In genomic region chr18:23280844-23281243, GRCh38 we compare ENCODE assay signal across 15 cellular contexts.
DNase-seq lines count a peak whose midpoint lies in the region; ATAC-seq, FAIRE-seq and TF ChIP-seq lines count a peak whose summit lies in the region.
"Had no signal": no experiment of that assay in that cellular context is flagged by ENCODE, and none has a peak within 500 bp of the region (broad histone marks: within the 10 kb centered on the region; RNA-seq: fewer than 3 reads in every experiment).

No MANE protein-coding gene starts in this region.

- H2BK120ac ChIP-seq in IMR-90 (ENCODE audit: low read depth, low read length) (no peak overlapping the region), mesendoderm (ENCODE audit: low read depth, low read length) (peak overlapping the region; percentile 8)

- H3K14ac ChIP-seq in IMR-90 (replicated peaks; ENCODE audit: low read depth, low read length): no peak overlapping the region

- no peak overlapping the region for H4K8ac ChIP-seq in IMR-90 (ENCODE audit: low read depth in 2 of 2, low read length in 2 of 2)
- H4K8ac ChIP-seq in mesendoderm (ENCODE audit: low read depth, low read length): no peak overlapping the region

- H2AK9ac ChIP-seq in IMR-90 (replicated peaks; ENCODE audit: low read depth, low read length, poor library complexity): no peak overlapping the region

- H4K20me1 ChIP-seq in IMR-90 (ENCODE audit: insufficient read depth, low read length) (no peaks in the 10 kb centered on the region), PC-3 (ENCODE audit: low read length) (no peaks in the 10 kb centered on the region), K562 (replicated peaks; ENCODE audit: control insufficient read depth, insufficient read depth, low read length) (no peaks in the 10 kb centered on the region)

- H3K9me1 ChIP-seq in IMR-90 (ENCODE audit: insufficient read depth, low read length) (0 out of 2 replicates have a peak, but pooled peaks cover 10% of the 10 kb centered on the region), K562 (ENCODE audit: control insufficient read depth, insufficient read depth, low read length) (no peaks in the 10 kb centered on the region)

- H3K23ac ChIP-seq in IMR-90 (ENCODE audit: low read depth, low read length) (no peak overlapping the region), mesendoderm (ENCODE audit: low read length) (no peak overlapping the region)

- H3K27me3 ChIP-seq in IMR-90 (ENCODE audit: control insufficient read depth, insufficient read depth, low read length) (no peaks in the 10 kb centered on the region), PC-3 (ENCODE audit: low read length) (no peaks in the 10 kb centered on the region), K562 (ENCODE audit: control insufficient read depth in 2 of 2, insufficient read depth in 2 of 2, low read length in 2 of 2) (no peaks in the 10 kb centered on the region), mesendoderm (ENCODE audit: insufficient read depth, low read length, poor library complexity) (no peaks in the 10 kb centered on the region)
- H3K27me3 ChIP-seq: BE2C had no signal

- H3K79me2 ChIP-seq in PC-3 (ENCODE audit: low read length): no peaks in the 10 kb centered on the region
- no peaks in the 10 kb centered on the region for H3K79me2 ChIP-seq in K562 (ENCODE audit: control insufficient read depth, insufficient read depth, low read length)
- H3K79me2 ChIP-seq in mesendoderm (ENCODE audit: control insufficient read depth, insufficient read depth, low read length): no peaks in the 10 kb centered on the region

- WGBS in IMR-90 (ENCODE audit: extremely low coverage in 2 of 2, insufficient read length in 1 of 2), 2 experiments: no CpG with 5 or more reads among the region's 5 CpGs
- 30% methylated on average over 5 of the region's 5 CpGs for WGBS in K562 (ENCODE audit: insufficient coverage, low coverage, missing lambda C conversion rate)
- no CpG with 5 or more reads among the region's 5 CpGs for WGBS in mesendoderm (ENCODE audit: extremely low coverage, insufficient coverage, low lambda C conversion rate)

- TF ChIP-seq POLR2A in IMR-90 (IDR thresholded peaks at IDR 0.05; ENCODE audit: low read depth, low read length): no peak
- no peak for TF ChIP-seq POLR2A in K562 (conservative IDR thresholded peaks at IDR 0.05)

- TF ChIP-seq EP300 in K562 (IDR thresholded peaks at IDR 0.05; ENCODE audit: low read length): no peak

- POLR2A ChIA-PET in IMR-90 (lab: Charles Lee; ENCODE audit: unreplicated experiment) (no interaction called here), PC-3 (lab: Charles Lee; ENCODE audit: unreplicated experiment) (no interaction called here), K562 (lab: Yijun Ruan, JAX) (interaction anchor here (1.1 to 1.3 kb wide), 2 partner anchors 9 to 10 kb away, joined by 3 read pairs; no protein-coding TSS in a partner anchor)

- no peak overlapping the region for H2BK15ac ChIP-seq in IMR-90 (ENCODE audit: low read depth, low read length)
- H2BK15ac ChIP-seq in mesendoderm (replicated peaks; ENCODE audit: low read depth): no peak overlapping the region

- H3K9ac ChIP-seq in IMR-90 (ENCODE audit: low read depth, low read length) (no peak overlapping the region), PC-3 (ENCODE audit: low read length) (no peak overlapping the region), K562 (ENCODE audit: insufficient read depth in 1 of 2, low read depth in 2 of 2, low read length in 2 of 2) (no peak overlapping the region), mesendoderm (ENCODE audit: low read length) (no peak overlapping the region)

- H3K27ac ChIP-seq in IMR-90 (ENCODE audit: insufficient read depth, low read length): no peak overlapping the region
- H3K27ac ChIP-seq in PC-3 (ENCODE audit: low read length): peak overlapping the region; percentile 93; the same call in 1 of the 2 replicates
- H3K27ac ChIP-seq in K562 (ENCODE audit: extremely low read depth, low read depth, low read length): no peak overlapping the region
- H3K27ac ChIP-seq in mesendoderm (ENCODE audit: low read depth, low read length): no peak overlapping the region

- DNase-seq in IMR-90 (no peak), PC-3 (no peak), K562 (ENCODE audit: extremely low read depth in 1 of 4, low spot score in 3 of 4) (no peak), mesendoderm (no peak), cerebellar nuclear complex (lab: John Stamatoyannopoulos, UW) (no peak), amygdala (lab: John Stamatoyannopoulos, UW) (no peak)
- DNase-seq: BE2C; CD4-positive, alpha-beta memory T cell; DMS79; H7 had no signal

- no peak for TF ChIP-seq RAD21 in IMR-90 (IDR thresholded peaks at IDR 0.05; ENCODE audit: low read length)
- no peak for TF ChIP-seq RAD21 in K562 (CRISPR knock-in tag; conservative IDR thresholded peaks at IDR 0.05 in 1 of 2, IDR thresholded peaks at IDR 0.05 in 1 of 2)

- H3K79me1 ChIP-seq in IMR-90 (ENCODE audit: low read depth in 1 of 2, low read length in 2 of 2) (no peaks in the 10 kb centered on the region), mesendoderm (ENCODE audit: low read length) (no peaks in the 10 kb centered on the region)

- no peak overlapping the region for H3K4me3 ChIP-seq in IMR-90 (ENCODE audit: insufficient read depth, low read depth, low read length)
- no peak overlapping the region for H3K4me3 ChIP-seq in PC-3 (ENCODE audit: low read length)
- no peak overlapping the region for H3K4me3 ChIP-seq in K562
- no peak overlapping the region for H3K4me3 ChIP-seq in mesendoderm (ENCODE audit: low read length)
- H3K4me3 ChIP-seq: A549, GM12878 had no signal

- TF ChIP-seq CTCF in IMR-90 (conservative IDR thresholded peaks at IDR 0.05; ENCODE audit: low read depth, low read length) (no peak), PC-3 (conservative IDR thresholded peaks at IDR 0.05; ENCODE audit: low read depth, low read length) (no peak), K562 (IDR thresholded peaks at IDR 0.05 in 2 of 3, conservative IDR thresholded peaks at IDR 0.05 in 1 of 3; ENCODE audit: insufficient read depth in 2 of 3, low read depth in 1 of 3, low read length in 3 of 3) (no peak)

- H3K56ac ChIP-seq in IMR-90 (ENCODE audit: extremely low read depth, insufficient read depth, low read length): no peak overlapping the region
- no peak overlapping the region for H3K56ac ChIP-seq in mesendoderm (ENCODE audit: low read length)

- dilution Hi-C loops in IMR-90 (cut with HindIII; ENCODE audit: low sequenced_read_pairs, unreplicated experiment): no loop called here

- ATAC-seq in IMR-90 (ENCODE audit: low read depth) (no peak), PC-3 (no peak), K562 (no peak), HG02610 (IDR thresholded peaks at IDR 0.05; ENCODE audit: unreplicated experiment) (no peak)
- ATAC-seq: GM12878 had no signal

- H2AFZ ChIP-seq in IMR-90 (replicated peaks; ENCODE audit: low read length, poor library complexity): no peak overlapping the region
- no peak overlapping the region for H2AFZ ChIP-seq in PC-3 (ENCODE audit: low read length)
- H2AFZ ChIP-seq in K562 (ENCODE audit: low read depth, low read length): no peak overlapping the region

- no peaks in the 10 kb centered on the region for H3F3A ChIP-seq in PC-3 (ENCODE audit: low read length, unreplicated experiment)

- no peaks in the 10 kb centered on the region for H3K9me2 ChIP-seq in PC-3 (replicated peaks; ENCODE audit: low read length)

- FAIRE-seq in K562 (lab: Jason Lieb, UNC): no peak
- FAIRE-seq: A549, GM12878, GM18507, HTR-8/SVneo had no signal

- CTCF ChIA-PET in IMR-90 (lab: Yijun Ruan, JAX) (interaction anchor here (0.6 kb wide), 1 partner anchor 131 kb away, joined by 3 read pairs; no protein-coding TSS in a partner anchor), PC-3 (lab: Charles Lee) (no interaction called here), K562 (lab: Yijun Ruan, JAX; ENCODE audit: low intra/inter-chr PET ratio) (no interaction called here)

- BruUV-seq in IMR-90 (replicated peaks; lab: Mats Ljungman, UMichigan) (no TSS peak), PC-3 (replicated peaks; lab: Mats Ljungman, UMichigan) (no TSS peak), K562 (replicated peaks; lab: Mats Ljungman, UMichigan) (no TSS peak)

- H3K4me2 ChIP-seq in IMR-90 (ENCODE audit: low read depth, low read length) (no peak overlapping the region), PC-3 (ENCODE audit: low read length) (no peak overlapping the region), K562 (ENCODE audit: insufficient read depth, low read length) (no peak overlapping the region), mesendoderm (ENCODE audit: low read length) (no peak overlapping the region)
- H3K4me2 ChIP-seq: A549 had no signal

- no peak overlapping the region for H4K91ac ChIP-seq in IMR-90 (ENCODE audit: insufficient read depth, low read depth, low read length)

- H3K18ac ChIP-seq in IMR-90 (ENCODE audit: low read depth, low read length) (no peak overlapping the region), mesendoderm (ENCODE audit: low read length) (peak overlapping the region; percentile 28)

- in situ Hi-C loops in IMR-90 (cut with MboI; ENCODE audit: low sequenced_read_pairs): no loop called here
- in situ Hi-C loops in K562 (cut with MboI): no loop called here

- H3K4me1 ChIP-seq in IMR-90 (ENCODE audit: control insufficient read depth, insufficient read depth, low read length): peaks cover 10% of the 10 kb centered on the region
- peaks cover 49% of the 10 kb centered on the region for H3K4me1 ChIP-seq in PC-3 (ENCODE audit: insufficient read depth, low read length)
- peaks cover 5% of the 10 kb centered on the region in 2 experiments; a peak in 3 of 5 replicates for H3K4me1 ChIP-seq in K562 (replicated peaks in 1 of 2; ENCODE audit: control insufficient read depth in 2 of 2, insufficient read depth in 2 of 2, low read length in 2 of 2)
- H3K4me1 ChIP-seq in mesendoderm (ENCODE audit: control insufficient read depth, low read depth, low read length): peaks cover 7% of the 10 kb centered on the region
- H3K4me1 ChIP-seq: BE2C had no signal

- no peak overlapping the region for H2AK5ac ChIP-seq in IMR-90 (ENCODE audit: low read depth, low read length)
- no peak overlapping the region for H2AK5ac ChIP-seq in mesendoderm (ENCODE audit: low read length)

- H3K36me3 ChIP-seq in IMR-90 (ENCODE audit: control insufficient read depth, insufficient read depth, low read length) (no peaks in the 10 kb centered on the region), PC-3 (ENCODE audit: low read depth, low read length) (no peaks in the 10 kb centered on the region), K562 (ENCODE audit: control insufficient read depth, insufficient read depth, low read length) (no peaks in the 10 kb centered on the region), mesendoderm (ENCODE audit: control insufficient read depth, insufficient read depth, low read length) (no peaks in the 10 kb centered on the region)
- H3K36me3 ChIP-seq: BE2C had no signal

- intact Hi-C loops in IMR-90 (cut with micrococcal nuclease) (no loop called here), PC-3 (cut with micrococcal nuclease) (loop anchor here (5.0 kb wide), 1 partner anchor 149 kb away; no protein-coding TSS in a partner anchor), K562 (cut with micrococcal nuclease) (no loop called here)

- H2BK5ac ChIP-seq in IMR-90 (ENCODE audit: low read depth, low read length, poor library complexity, severe bottlenecking): no peak overlapping the region
- H2BK5ac ChIP-seq in mesendoderm (ENCODE audit: low read length): no peak overlapping the region

- no peak overlapping the region for H2BK20ac ChIP-seq in IMR-90 (ENCODE audit: low read depth, low read length)

- H4K5ac ChIP-seq in IMR-90 (ENCODE audit: low read depth, low read length) (no peak overlapping the region), mesendoderm (ENCODE audit: low read length) (no peak overlapping the region)

- H3K4ac ChIP-seq in IMR-90 (ENCODE audit: low read depth, low read length): no peak overlapping the region
- no peak overlapping the region for H3K4ac ChIP-seq in mesendoderm (ENCODE audit: low read depth, low read length)

- peaks cover 8% of the 10 kb centered on the region for H3K9me3 ChIP-seq in IMR-90 (ENCODE audit: control insufficient read depth, insufficient read depth, low read length)
- H3K9me3 ChIP-seq in PC-3 (ENCODE audit: low read length): no peaks in the 10 kb centered on the region
- H3K9me3 ChIP-seq in K562 (replicated peaks; ENCODE audit: control insufficient read depth, insufficient read depth, low read depth, low read length): no peaks in the 10 kb centered on the region
- H3K9me3 ChIP-seq: A549, BE2C had no signal
